Comparison of ENCODE assay signal across 25 cellular contexts in the genomic region with DNA sequence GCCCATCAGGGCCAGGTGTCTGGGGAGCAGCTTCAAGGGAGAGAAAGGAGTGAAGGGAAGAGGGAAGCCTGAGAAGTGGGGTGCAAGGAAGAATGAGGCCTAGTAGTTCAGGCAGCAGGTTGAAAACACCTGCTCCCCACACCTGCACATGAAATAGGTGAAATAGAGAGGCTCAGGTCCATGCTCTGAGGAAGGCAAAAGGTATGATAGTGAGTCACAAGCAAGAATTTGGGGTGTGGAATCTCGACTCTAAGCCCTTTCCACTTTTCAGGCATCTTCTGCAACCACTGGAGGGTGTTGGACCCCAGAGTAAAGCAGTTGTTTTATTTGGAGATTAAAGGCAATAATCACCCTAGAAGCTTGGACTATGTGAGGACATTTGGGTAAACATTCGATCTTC.
"Had no signal": no experiment of that assay in that cellular context is flagged by ENCODE, and none has a peak within 500 bp of the region (broad histone marks: within the 10 kb centered on the region; RNA-seq: fewer than 3 reads in every experiment).

No MANE protein-coding gene starts in this region.

- H3K27ac ChIP-seq: colonic mucosa, esophagus squamous epithelium, neutrophil, pancreas, right lobe of liver, stomach, thyroid gland had no signal

- H3K9me3 Mint-ChIP-seq: dendritic cell treated with granulocyte-macrophage colony-stimulating factor and Interleukin-4, amounts not matched to agents 40 ng/mL and 50 ng/mL, for 4 days; endodermal cell; natural killer cell treated with Interleukin-12 subunit alpha and Interleukin-12 subunit beta and Interleukin-15 and Interleukin-18, amount 100 ng/mL, for 72 hours; neural crest cell; type B pancreatic cell had no signal

- H3K4me1 Mint-ChIP-seq: mesothelial cell of epicardium, naive B cell, neural crest cell had no signal

- H3K36me3 Mint-ChIP-seq: mesothelial cell of epicardium; natural killer cell treated with Interleukin-12 subunit alpha and Interleukin-12 subunit beta and Interleukin-15 and Interleukin-18, amount 100 ng/mL, for 72 hours had no signal

- H3K9me3 ChIP-seq: colonic mucosa, esophagus squamous epithelium, mucosa of descending colon, neutrophil, pancreas, right lobe of liver, stomach, thyroid gland had no signal

- ATAC-seq: left lobe of liver; mucosa of descending colon; natural killer cell treated with Interleukin-12 subunit alpha and Interleukin-12 subunit beta and Interleukin-15 and Interleukin-18, amount 100 ng/mL, for 72 hours; pancreas; right lobe of liver had no signal

- H3K27ac Mint-ChIP-seq: dendritic cell treated with granulocyte-macrophage colony-stimulating factor and Interleukin-4, amounts not matched to agents 40 ng/mL and 50 ng/mL, for 4 days; endodermal cell; mesothelial cell of epicardium; naive B cell; natural killer cell treated with Interleukin-12 subunit alpha and Interleukin-12 subunit beta and Interleukin-15 and Interleukin-18, amount 100 ng/mL, for 72 hours; type B pancreatic cell had no signal

- H3K4me3 Mint-ChIP-seq: dendritic cell treated with granulocyte-macrophage colony-stimulating factor and Interleukin-4, amounts not matched to agents 40 ng/mL and 50 ng/mL, for 4 days; endodermal cell; mesothelial cell of epicardium; naive B cell; natural killer cell treated with Interleukin-12 subunit alpha and Interleukin-12 subunit beta and Interleukin-15 and Interleukin-18, amount 100 ng/mL, for 72 hours; neural crest cell; type B pancreatic cell had no signal

- H3K27me3 ChIP-seq: colonic mucosa, esophagus squamous epithelium, neutrophil, pancreas, right lobe of liver, stomach, thyroid gland had no signal

- H3K4me1 ChIP-seq: colonic mucosa, pancreas, right lobe of liver, stomach, thyroid gland had no signal

- DNase-seq: colonic mucosa; effector CD8-positive, alpha-beta T cell; endodermal cell; esophagus squamous epithelium; mesenchymal stem cell; mucosa of descending colon; naive B cell; pancreas; retina; right lobe of liver; small intestine; stimulated activated CD4-positive, alpha-beta T cell treated with anti-CD3 and anti-CD28 coated beads, Interleukin-15, amount 100 ng/mL, for 24 hours; stimulated activated CD4-positive, alpha-beta T cell treated with anti-CD3 and anti-CD28 coated beads, Interleukin-2, amount 100 ng/mL, for 48 hours; stimulated activated CD8-positive, alpha-beta memory T cell treated with anti-CD3 and anti-CD28 coated beads, Interleukin-4, amount 100 ng/mL, for 48 hours; stimulated activated naive CD4-positive, alpha-beta T cell treated with Interleukin-2 at 50 U/mL for 16 hours; stomach; thyroid gland had no signal

- H3K27me3 Mint-ChIP-seq: dendritic cell treated with granulocyte-macrophage colony-stimulating factor and Interleukin-4, amounts not matched to agents 40 ng/mL and 50 ng/mL, for 4 days; naive B cell; type B pancreatic cell had no signal

- H3K36me3 ChIP-seq: colonic mucosa, esophagus squamous epithelium, neutrophil, pancreas, right lobe of liver, stomach, thyroid gland had no signal

- H3K4me3 ChIP-seq: colonic mucosa, esophagus squamous epithelium, lung, mucosa of descending colon, pancreas, right lobe of liver, stomach, thyroid gland had no signal
